19 cellular contexts compared by ENCODE assay signal in the genomic region with DNA sequence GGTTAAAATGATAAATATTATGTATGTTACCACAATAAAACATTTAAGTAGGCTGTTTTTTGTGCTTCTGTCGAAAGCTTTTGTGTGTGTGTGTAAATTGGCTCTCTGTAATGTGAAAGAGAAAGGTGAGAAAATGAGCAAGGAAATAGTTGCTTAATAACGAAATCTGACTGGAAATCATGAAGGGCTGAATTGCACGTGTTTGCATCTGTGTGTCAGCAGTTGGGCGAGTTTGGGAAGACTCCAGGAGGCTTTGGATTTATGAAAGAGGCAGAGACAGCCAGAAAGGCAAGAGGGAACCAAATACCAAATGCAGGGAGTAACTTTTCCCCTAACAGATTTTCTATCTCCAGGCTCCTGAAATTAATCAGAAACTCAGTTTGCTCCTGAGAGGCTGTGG. TPM values are rescaled to one million over a fixed set of nuclear protein-coding genes. Genes with fewer than 3 reads are reported as not detected.
A peak's percentile ranks its signal among the peaks of the same experiment; 100 is the strongest.
DNase-seq lines count a peak whose midpoint lies in the region; FAIRE-seq and TF ChIP-seq lines count a peak whose summit lies in the region.
"Had no signal": no experiment of that assay in that cellular context is flagged by ENCODE, and none has a peak within 500 bp of the region (broad histone marks: within the 10 kb centered on the region; RNA-seq: fewer than 3 reads in every experiment).

No MANE protein-coding gene starts in this region.

- peak; percentile 70 for DNase-seq in MCF 10A (ENCODE audit: unreplicated experiment)
- DNase-seq in breast epithelium (ENCODE audit: low spot score in 2 of 2) = no peak
- DNase-seq in cardiac fibroblast (ENCODE audit: low read depth in 2 of 2) = peak; percentile 27 to 85
- peak; percentile 62 for DNase-seq in myocyte (ENCODE audit: low read depth)
- DNase-seq in urothelium cell line (ENCODE audit: low spot score) = peak; percentile 12
- DNase-seq in Kasumi-1 (lab: John Stamatoyannopoulos, UW) = no peak
- DNase-seq in NCI-H2171 (lab: John Stamatoyannopoulos, UW) = no peak
- DNase-seq in GDM1 (lab: John Stamatoyannopoulos, UW) = no peak
- DNase-seq: glutamatergic neuron; mucosa of descending colon; NCI-H2029; NCI-H774; pancreas; stimulated activated CD4-positive, alpha-beta T cell treated with anti-CD3 and anti-CD28 coated beads, Interleukin-12 subunit alpha, Interleukin-12 subunit beta, amount 100 ng/mL, for 4 hours; stimulated activated naive CD8-positive, alpha-beta T cell treated with anti-CD3 and anti-CD28 coated beads, Interleukin-15, Interleukin-2, amounts not matched to agents 100 U/mL and 50 U/mL, for 24 hours had no signal

- no peak overlapping the region for H3K4me3 ChIP-seq in breast epithelium
- no peak overlapping the region for H3K4me3 ChIP-seq in cardiac fibroblast (replicated peaks in 1 of 2; ENCODE audit: low read depth in 2 of 2, low read length in 2 of 2)
- H3K4me3 ChIP-seq: cardiac muscle cell, mucosa of descending colon, pancreas had no signal

- POLR2A ChIA-PET in MCF 10A (lab: Yijun Ruan, JAX) = interaction anchor here (1.2 kb wide), 1 partner anchor 152 kb away, joined by 7 read pairs; the partner anchor contains the start of gene ZBTB1

- TF ChIP-seq CTCF in MCF 10A (IDR thresholded peaks at IDR 0.05; ENCODE audit: unreplicated experiment) = no peak
- TF ChIP-seq CTCF in breast epithelium (IDR thresholded peaks at IDR 0.05) = no peak
- no peak for TF ChIP-seq CTCF in cardiac fibroblast (IDR thresholded peaks at IDR 0.05; ENCODE audit: low read depth, low read length)

- no TSS peak for BruUV-seq in MCF 10A (replicated peaks; lab: Mats Ljungman, UMichigan)

- H3K9me3 Mint-ChIP-seq in MCF 10A (ENCODE audit: unreplicated experiment) = no peaks in the 10 kb centered on the region
- H3K9me3 Mint-ChIP-seq: activated naive CD4-positive, alpha-beta T cell treated with anti-CD3 and anti-CD28 coated beads, Interleukin-2, amount 50 U/mL, for 72 hours had no signal

- intact Hi-C loops in MCF 10A (cut with micrococcal nuclease) = no loop called here
- intact Hi-C loops in breast epithelium (cut with DNase I; ENCODE audit: low total_unique reads) = no loop called here

- no peaks in the 10 kb centered on the region for H3K36me3 Mint-ChIP-seq in MCF 10A (ENCODE audit: insufficient read depth, unreplicated experiment)
- H3K36me3 Mint-ChIP-seq: activated naive CD4-positive, alpha-beta T cell treated with anti-CD3 and anti-CD28 coated beads, Interleukin-2, amount 50 U/mL, for 72 hours had no signal

- peak overlapping the region; percentile 55 for H3K27ac Mint-ChIP-seq in MCF 10A (ENCODE audit: low read depth, unreplicated experiment)
- H3K27ac Mint-ChIP-seq: activated naive CD4-positive, alpha-beta T cell treated with anti-CD3 and anti-CD28 coated beads, Interleukin-2, amount 50 U/mL, for 72 hours had no signal

- no peak for TF ChIP-seq POLR2A in breast epithelium (IDR thresholded peaks at IDR 0.05)

- CTCF ChIA-PET in MCF 10A (lab: Yijun Ruan, JAX) = no interaction called here

- no peak for FAIRE-seq in urothelium cell line (lab: Jason Lieb, UNC)
- FAIRE-seq: G401.6, islet of Langerhans, pancreas had no signal

- no peak overlapping the region for H3K4me3 Mint-ChIP-seq in MCF 10A (ENCODE audit: unreplicated experiment)

- H3K27me3 ChIP-seq in breast epithelium = no peaks in the 10 kb centered on the region
- H3K27me3 ChIP-seq: cardiac muscle cell, pancreas had no signal

- H3K4me1 Mint-ChIP-seq in MCF 10A (ENCODE audit: insufficient read depth, unreplicated experiment) = peaks cover 26% of the 10 kb centered on the region

- peaks cover 12% of the 10 kb centered on the region for H3K27me3 Mint-ChIP-seq in MCF 10A (ENCODE audit: insufficient read depth, unreplicated experiment)

- no peaks in the 10 kb centered on the region for H3K36me3 ChIP-seq in breast epithelium
- H3K36me3 ChIP-seq: cardiac muscle cell, pancreas had no signal

- no peaks in the 10 kb centered on the region for H3K4me1 ChIP-seq in breast epithelium

- peak overlapping the region in 1 of 2 donors; percentile 12 for H3K27ac ChIP-seq in breast epithelium
- H3K27ac ChIP-seq: cardiac muscle cell, pancreas had no signal

- H3K9me3 ChIP-seq in breast epithelium = no peaks in the 10 kb centered on the region
- H3K9me3 ChIP-seq: mucosa of descending colon, pancreas had no signal

RNA-seq across cellular contexts. Expression of gene PLEKHG3, which starts 47.2 kb away (rescaled TPM):
- total RNA-seq in MCF 10A (2022) (52.9 and 72.8 TPM in 2 replicates), breast epithelium (10 to 100 TPM; 18.7 to 31.5 (median 30.3) TPM), myocyte (4.4 and 5.2 TPM in 2 replicates)
- 5.8 TPM for polyA plus RNA-seq in myocyte (2012)

Comparison
In these comparisons a context has a peak if more than half of its experiments do, and no peak if none do; other contexts are left out.
1. DNase-seq: peak in MCF 10A (single experiment), cardiac fibroblast (2 of 2), myocyte (single experiment) and urothelium cell line (single experiment); none in breast epithelium (0 of 2), Kasumi-1 (0 of 2), NCI-H2171 (single experiment) and GDM1 (single experiment).